In the genomic region with DNA sequence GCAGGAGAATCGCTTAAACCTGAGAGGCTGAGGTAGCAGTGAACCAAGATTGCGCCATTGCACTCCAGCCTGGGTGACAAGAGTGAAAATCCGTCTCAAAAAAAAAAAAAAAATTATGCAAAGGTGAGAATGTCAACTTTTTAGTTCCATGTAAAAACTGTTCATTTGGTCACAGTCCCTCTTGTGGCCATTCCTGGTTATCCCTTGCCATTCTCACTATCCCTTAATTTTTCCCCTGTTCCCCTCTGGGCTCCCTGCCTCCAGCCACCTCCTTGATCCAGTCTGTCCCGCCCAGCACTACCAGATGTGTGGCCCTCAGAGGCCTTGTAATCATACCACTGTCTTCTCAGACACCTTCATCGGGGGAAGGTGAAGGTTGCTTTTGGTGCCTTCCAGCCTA, we compare ENCODE assay signal across 13 cellular contexts. TPM values are rescaled to one million over a fixed set of nuclear protein-coding genes. Genes with fewer than 3 reads are reported as not detected.
DNase-seq lines count a peak whose midpoint lies in the region; ATAC-seq and TF ChIP-seq lines count a peak whose summit lies in the region.
"Had no signal": no experiment of that assay in that cellular context is flagged by ENCODE, and none has a peak within 500 bp of the region (broad histone marks: within the 10 kb centered on the region; RNA-seq: fewer than 3 reads in every experiment).

No MANE protein-coding gene starts in this region.

- H3K4me3 Mint-ChIP-seq in activated naive CD4-positive, alpha-beta T cell treated with anti-CD3 and anti-CD28 coated beads, Interleukin-2, amount 50 U/mL, for 24 hours = no peak overlapping the region
- H3K4me3 Mint-ChIP-seq in stimulated activated naive B cell treated with anti-CD40 and anti-IgM and Interleukin-4, amounts not matched to agents 10 μg/mL and 1 μg/mL and 100 μg/mL, for 72 hours = no peak overlapping the region
- H3K4me3 Mint-ChIP-seq in activated T-cell treated with anti-CD3 and anti-CD28 coated beads, Interleukin-2, amount 50 U/mL, for 72 hours = no peak overlapping the region

- H3K4me2 ChIP-seq in PC-3 (ENCODE audit: low read length) (no peak overlapping the region), fibroblast of lung (ENCODE audit: extremely low read depth, insufficient read depth, low read length) (no peak overlapping the region)
- H3K4me2 ChIP-seq: BLaER1 treated with 17β-estradiol and CSF1 and Interleukin-3, amounts not matched to agents 10 nM and 100 nM had no signal

- TF ChIP-seq CTCF in PC-3 (conservative IDR thresholded peaks at IDR 0.05; ENCODE audit: low read depth, low read length) (peak; percentile 62), fibroblast of lung (conservative IDR thresholded peaks at IDR 0.05 in 1 of 2, IDR thresholded peaks at IDR 0.05 in 1 of 2; ENCODE audit: low read depth in 1 of 2, low read length in 2 of 2) (peak; percentile 20 to 41)

- H3K4me1 Mint-ChIP-seq in activated naive CD4-positive, alpha-beta T cell treated with anti-CD3 and anti-CD28 coated beads, Interleukin-2, amount 50 U/mL, for 24 hours = peaks cover 55% of the 10 kb centered on the region
- peaks cover 19 to 44% of the 10 kb centered on the region in 2 donors for H3K4me1 Mint-ChIP-seq in stimulated activated naive B cell treated with anti-CD40 and anti-IgM and Interleukin-4, amounts not matched to agents 10 μg/mL and 1 μg/mL and 100 μg/mL, for 72 hours
- H3K4me1 Mint-ChIP-seq in activated T-cell treated with anti-CD3 and anti-CD28 coated beads, Interleukin-2, amount 50 U/mL, for 72 hours (ENCODE audit: low read depth) = peaks cover 37% of the 10 kb centered on the region

- H3K36me3 Mint-ChIP-seq in activated naive CD4-positive, alpha-beta T cell treated with anti-CD3 and anti-CD28 coated beads, Interleukin-2, amount 50 U/mL, for 24 hours = peaks cover 5% of the 10 kb centered on the region
- H3K36me3 Mint-ChIP-seq in stimulated activated naive B cell treated with anti-CD40 and anti-IgM and Interleukin-4, amounts not matched to agents 10 μg/mL and 1 μg/mL and 100 μg/mL, for 72 hours = peaks cover 11 to 15% of the 10 kb centered on the region in 2 donors
- peaks cover 3 to 6% of the 10 kb centered on the region in 2 donors for H3K36me3 Mint-ChIP-seq in activated T-cell treated with anti-CD3 and anti-CD28 coated beads, Interleukin-2, amount 50 U/mL, for 72 hours (ENCODE audit: insufficient read depth in 2 of 2)

- H3K27me3 Mint-ChIP-seq in activated naive CD4-positive, alpha-beta T cell treated with anti-CD3 and anti-CD28 coated beads, Interleukin-2, amount 50 U/mL, for 24 hours = no peaks in the 10 kb centered on the region
- no peaks in the 10 kb centered on the region for H3K27me3 Mint-ChIP-seq in stimulated activated naive B cell treated with anti-CD40 and anti-IgM and Interleukin-4, amounts not matched to agents 10 μg/mL and 1 μg/mL and 100 μg/mL, for 72 hours
- H3K27me3 Mint-ChIP-seq in activated T-cell treated with anti-CD3 and anti-CD28 coated beads, Interleukin-2, amount 50 U/mL, for 72 hours (ENCODE audit: low read depth) = no peaks in the 10 kb centered on the region

- H2AFZ ChIP-seq in PC-3 (ENCODE audit: low read length) = no peak overlapping the region
- no peak overlapping the region for H2AFZ ChIP-seq in fibroblast of lung (ENCODE audit: low read length)

- H3K9ac ChIP-seq in PC-3 (ENCODE audit: low read length) (no peak overlapping the region), fibroblast of lung (ENCODE audit: insufficient read depth, low read length) (no peak overlapping the region)
- H3K9ac ChIP-seq: BLaER1 treated with 17β-estradiol and CSF1 and Interleukin-3, amounts not matched to agents 10 nM and 100 nM had no signal

- no TSS peak for BruUV-seq in PC-3 (replicated peaks; lab: Mats Ljungman, UMichigan)

- POLR2A ChIA-PET in PC-3 (lab: Charles Lee; ENCODE audit: unreplicated experiment) = no interaction called here

- no peaks in the 10 kb centered on the region for H3F3A ChIP-seq in PC-3 (ENCODE audit: low read length, unreplicated experiment)

- DNase-seq in activated naive CD4-positive, alpha-beta T cell treated with anti-CD3 and anti-CD28 coated beads, Interleukin-2, amount 50 U/mL, for 16 hours = no peak
- DNase-seq in PC-3 = peak; percentile 37
- no peak for DNase-seq in fibroblast of lung (ENCODE audit: low read depth in 2 of 2)
- no peak for DNase-seq in stimulated activated naive B cell treated with anti-CD40 and anti-IgM and Interleukin-4, amounts not matched to agents 10 μg/mL and 1 μg/mL and 100 μg/mL, for 72 hours
- DNase-seq in NCI-H1105 treated with DMSO at 0.1 percent for 48 hours (lab: John Stamatoyannopoulos, UW) = no peak
- no peak for DNase-seq in activated T-cell treated with anti-CD3 and anti-CD28 coated beads, Interleukin-2, amount 50 U/mL, for 72 hours
- DNase-seq: NCI-H1092 had no signal

- ATAC-seq in PC-3 = peak; percentile 57; the same call in 1 of the 2 replicates
- ATAC-seq in stimulated activated naive B cell treated with anti-CD40 and anti-IgM and Interleukin-4, amounts not matched to agents 10 μg/mL and 1 μg/mL and 100 μg/mL, for 72 hours (replicated peaks) = no peak
- ATAC-seq in activated T-cell treated with anti-CD3 and anti-CD28 coated beads, Interleukin-2, amount 50 U/mL, for 72 hours (replicated peaks in 1 of 2) = no peak
- ATAC-seq in HG03025 (IDR thresholded peaks at IDR 0.05; ENCODE audit: low FRiP score, unreplicated experiment) = no peak

- H3K27me3 ChIP-seq in PC-3 (ENCODE audit: low read length) (no peaks in the 10 kb centered on the region), fibroblast of lung (ENCODE audit: control insufficient read depth, insufficient read depth, low read length) (no peaks in the 10 kb centered on the region)
- H3K27me3 ChIP-seq: BLaER1 treated with 17β-estradiol and CSF1 and Interleukin-3, amounts not matched to agents 10 nM and 100 nM; SJCRH30 had no signal

- H3K4me1 ChIP-seq in PC-3 (ENCODE audit: insufficient read depth, low read length) (peaks cover 8% of the 10 kb centered on the region), fibroblast of lung (ENCODE audit: control insufficient read depth, extremely low read depth, insufficient read depth, low read length) (peaks cover 7% of the 10 kb centered on the region)
- H3K4me1 ChIP-seq: BLaER1 treated with 17β-estradiol and CSF1 and Interleukin-3, amounts not matched to agents 10 nM and 100 nM; SJCRH30 had no signal

- H3K27ac ChIP-seq in PC-3 (ENCODE audit: low read length) = no peak overlapping the region
- no peak overlapping the region for H3K27ac ChIP-seq in fibroblast of lung (ENCODE audit: insufficient read depth, low read length)
- H3K27ac ChIP-seq: BLaER1 treated with 17β-estradiol and CSF1 and Interleukin-3, amounts not matched to agents 10 nM and 100 nM; SJCRH30; thoracic aorta had no signal

- intact Hi-C loops in PC-3 (cut with micrococcal nuclease) = no loop called here

- CTCF ChIA-PET in PC-3 (lab: Charles Lee) = no interaction called here

- H3K9me3 Mint-ChIP-seq in activated naive CD4-positive, alpha-beta T cell treated with anti-CD3 and anti-CD28 coated beads, Interleukin-2, amount 50 U/mL, for 24 hours = no peaks in the 10 kb centered on the region
- H3K9me3 Mint-ChIP-seq in stimulated activated naive B cell treated with anti-CD40 and anti-IgM and Interleukin-4, amounts not matched to agents 10 μg/mL and 1 μg/mL and 100 μg/mL, for 72 hours = no peaks in the 10 kb centered on the region
- no peaks in the 10 kb centered on the region for H3K9me3 Mint-ChIP-seq in activated T-cell treated with anti-CD3 and anti-CD28 coated beads, Interleukin-2, amount 50 U/mL, for 72 hours

- H3K9me3 ChIP-seq in PC-3 (ENCODE audit: low read length) = no peaks in the 10 kb centered on the region
- H3K9me3 ChIP-seq in fibroblast of lung (ENCODE audit: control insufficient read depth, insufficient read depth, low read depth, low read length) = no peaks in the 10 kb centered on the region
- H3K9me3 ChIP-seq: BLaER1 treated with 17β-estradiol and CSF1 and Interleukin-3, amounts not matched to agents 10 nM and 100 nM; SJCRH30; thoracic aorta had no signal

- H3K4me3 ChIP-seq in PC-3 (ENCODE audit: low read length) (no peak overlapping the region), fibroblast of lung (replicated peaks in 1 of 4; ENCODE audit: control extremely low read depth in 1 of 4, insufficient read depth in 1 of 4, low read depth in 3 of 4, low read length in 4 of 4) (no peak overlapping the region)
- H3K4me3 ChIP-seq: BLaER1 treated with 17β-estradiol and CSF1 and Interleukin-3, amounts not matched to agents 10 nM and 100 nM; lung; SJCRH30; thoracic aorta had no signal

- peak overlapping the region; percentile 70 for H3K27ac Mint-ChIP-seq in activated naive CD4-positive, alpha-beta T cell treated with anti-CD3 and anti-CD28 coated beads, Interleukin-2, amount 50 U/mL, for 24 hours
- peak overlapping the region; percentile 70 for H3K27ac Mint-ChIP-seq in stimulated activated naive B cell treated with anti-CD40 and anti-IgM and Interleukin-4, amounts not matched to agents 10 μg/mL and 1 μg/mL and 100 μg/mL, for 72 hours
- no peak overlapping the region for H3K27ac Mint-ChIP-seq in activated T-cell treated with anti-CD3 and anti-CD28 coated beads, Interleukin-2, amount 50 U/mL, for 72 hours

- H3K36me3 ChIP-seq in PC-3 (ENCODE audit: low read depth, low read length) (0 out of 2 replicates have a peak, but pooled peaks cover 3% of the 10 kb centered on the region), fibroblast of lung (ENCODE audit: control insufficient read depth, insufficient read depth, low read length) (peaks cover 2% of the 10 kb centered on the region)
- H3K36me3 ChIP-seq: SJCRH30, thoracic aorta had no signal

- H4K20me1 ChIP-seq in PC-3 (ENCODE audit: low read length) (peaks cover 31% of the 10 kb centered on the region; the same call in 1 of the 2 replicates), fibroblast of lung (ENCODE audit: control insufficient read depth, extremely low read depth, insufficient read depth, low read length) (no peaks in the 10 kb centered on the region)

- H3K79me2 ChIP-seq in PC-3 (ENCODE audit: low read length) (peaks cover 99% of the 10 kb centered on the region), fibroblast of lung (ENCODE audit: control insufficient read depth, insufficient read depth, low read length) (peaks cover 44% of the 10 kb centered on the region)

- H3K9me2 ChIP-seq in PC-3 (replicated peaks; ENCODE audit: low read length) = no peaks in the 10 kb centered on the region

RNA-seq across cellular contexts. Expression of a gene that starts 23.4 kb away (rescaled TPM):
- 46.5 and 55.5 TPM in 2 replicates for total RNA-seq in PC-3 (2014; rRNA removed)
- total RNA-seq in fibroblast of lung = 10.0 and 13.9 TPM in 2 replicates
- polyA plus RNA-seq in fibroblast of lung = 38.8 and 42.6 TPM in 2 replicates
- 35.6 and 39.3 TPM in 2 replicates for polyA plus RNA-seq in fibroblast of lung (2012)
- polyA minus RNA-seq in fibroblast of lung (ENCODE audit: low replicate concordance) = 146 and 204 TPM in 2 replicates
- 100 to 1,000 TPM; 124 to 126 TPM for total RNA-seq in activated T-cell treated with anti-CD3 and anti-CD28 coated beads, Interleukin-2, amount 50 U/mL, for 72 hours

RNA-seq across cellular contexts. Expression of a gene that starts 27.1 kb away (rescaled TPM):
- total RNA-seq in PC-3 (2014; rRNA removed) = 47.9 and 70.0 TPM in 2 replicates
- total RNA-seq in fibroblast of lung = 18.7 and 20.3 TPM in 2 replicates
- 26.9 and 35.1 TPM in 2 replicates for polyA plus RNA-seq in fibroblast of lung
- 23.7 and 35.3 TPM in 2 replicates for polyA plus RNA-seq in fibroblast of lung (2012)
- polyA minus RNA-seq in fibroblast of lung (ENCODE audit: low replicate concordance) = 15.9 and 19.2 TPM in 2 replicates
- total RNA-seq in activated T-cell treated with anti-CD3 and anti-CD28 coated beads, Interleukin-2, amount 50 U/mL, for 72 hours = 10 to 100 TPM; 32.7 to 35.1 TPM

RNA-seq across cellular contexts. Expression of a gene that starts 48.6 kb away (rescaled TPM):
- 27.1 and 36.1 TPM in 2 replicates for total RNA-seq in PC-3 (2014; rRNA removed)
- total RNA-seq in fibroblast of lung = 21.6 and 32.0 TPM in 2 replicates
- 13.8 and 14.3 TPM in 2 replicates for polyA plus RNA-seq in fibroblast of lung
- 17.0 and 17.9 TPM in 2 replicates for polyA plus RNA-seq in fibroblast of lung (2012)
- polyA minus RNA-seq in fibroblast of lung (ENCODE audit: low replicate concordance) = 38.1 and 65.7 TPM in 2 replicates
- total RNA-seq in activated T-cell treated with anti-CD3 and anti-CD28 coated beads, Interleukin-2, amount 50 U/mL, for 72 hours = 10 to 100 TPM; 34.9 to 46.8 TPM

RNA-seq across cellular contexts. Expression of a gene that starts 50.5 kb away (rescaled TPM):
- not detected in 2 replicates for total RNA-seq in PC-3 (2014; rRNA removed)
- not detected in 2 replicates for total RNA-seq in fibroblast of lung
- not detected in 2 replicates for polyA plus RNA-seq in fibroblast of lung
- polyA plus RNA-seq in fibroblast of lung (2012) = not detected in 2 replicates
- not detected in 2 replicates for polyA minus RNA-seq in fibroblast of lung (ENCODE audit: low replicate concordance)
- total RNA-seq in activated T-cell treated with anti-CD3 and anti-CD28 coated beads, Interleukin-2, amount 50 U/mL, for 72 hours = not detected
- total RNA-seq: SJCRH30, thoracic aorta had no signal
